31 cellular contexts compared by ENCODE assay signal in genomic region chr5:51416149-51416548, GRCh38. TPM values are rescaled to one million over a fixed set of nuclear protein-coding genes. Genes with fewer than 3 reads are reported as not detected.
DNase-seq lines count a peak whose midpoint lies in the region; ATAC-seq and TF ChIP-seq lines count a peak whose summit lies in the region.
"Had no signal": no experiment of that assay in that cellular context is flagged by ENCODE, and none has a peak within 500 bp of the region (broad histone marks: within the 10 kb centered on the region; RNA-seq: fewer than 3 reads in every experiment).

No MANE protein-coding gene starts in this region.

- no peak overlapping the region for H3K23ac ChIP-seq in trophoblast cell (ENCODE audit: low read length)

- peak overlapping the region; percentile 70 for H4K91ac ChIP-seq in trophoblast cell (ENCODE audit: low read depth, low read length)

- H4K20me1 ChIP-seq in PC-3 (ENCODE audit: low read length), result no peaks in the 10 kb centered on the region

- H3K9ac ChIP-seq in PC-3 (ENCODE audit: low read length) (no peak overlapping the region), trophoblast cell (ENCODE audit: low read length) (no peak overlapping the region)
- H3K9ac ChIP-seq: neural progenitor cell had no signal

- POLR2A ChIA-PET in MCF 10A (lab: Yijun Ruan, JAX) (interaction anchor here (1.8 kb wide), 1 partner anchor 33 kb away, joined by 6 read pairs; the partner anchor contains the start of gene ISL1), PC-3 (lab: Charles Lee; ENCODE audit: unreplicated experiment) (no interaction called here), T-cell (lab: Charles Lee) (no interaction called here)
- POLR2A ChIA-PET in naive thymus-derived CD4-positive, alpha-beta T cell (lab: Charles Lee), result no interaction called here

- H3K18ac ChIP-seq in trophoblast cell (ENCODE audit: low read length), result no peak overlapping the region

- ATAC-seq in PC-3 (peak; percentile 61), T-cell (replicated peaks in 1 of 4) (no peak), HG03175 (IDR thresholded peaks at IDR 0.05; ENCODE audit: unreplicated experiment) (no peak)
- no peak for ATAC-seq in naive thymus-derived CD4-positive, alpha-beta T cell
- ATAC-seq: activated naive CD4-positive, alpha-beta T cell treated with anti-CD3 and anti-CD28 coated beads, Interleukin-2, amount 50 U/mL, for 72 hours; activated T-helper 17 cell treated with anti-CD3 and anti-CD28 coated beads, Interleukin-2, amount 50 U/mL, for 72 hours; GM23338; sciatic nerve; WTC11 had no signal

- H3K79me2 ChIP-seq in PC-3 (ENCODE audit: low read length) (no peaks in the 10 kb centered on the region), trophoblast cell (ENCODE audit: control insufficient read depth, insufficient read depth, low read length, poor library complexity) (no peaks in the 10 kb centered on the region)

- H3K4me1 Mint-ChIP-seq in MCF 10A (ENCODE audit: insufficient read depth, unreplicated experiment), result no peaks in the 10 kb centered on the region
- no peaks in the 10 kb centered on the region for H3K4me1 Mint-ChIP-seq in T-cell
- no peaks in the 10 kb centered on the region for H3K4me1 Mint-ChIP-seq in naive thymus-derived CD4-positive, alpha-beta T cell
- H3K4me1 Mint-ChIP-seq: activated T-helper 17 cell treated with anti-CD3 and anti-CD28 coated beads, Interleukin-2, amount 50 U/mL, for 72 hours; GM23338; WTC11 had no signal

- H3K27ac Mint-ChIP-seq in MCF 10A (ENCODE audit: low read depth, unreplicated experiment) (no peak overlapping the region), T-cell (no peak overlapping the region)
- H3K27ac Mint-ChIP-seq in naive thymus-derived CD4-positive, alpha-beta T cell, result no peak overlapping the region
- H3K27ac Mint-ChIP-seq: activated naive CD4-positive, alpha-beta T cell treated with anti-CD3 and anti-CD28 coated beads, Interleukin-2, amount 50 U/mL, for 72 hours; activated T-helper 17 cell treated with anti-CD3 and anti-CD28 coated beads, Interleukin-2, amount 50 U/mL, for 72 hours; dendritic cell treated with granulocyte-macrophage colony-stimulating factor and Interleukin-4, amounts not matched to agents 40 ng/mL and 50 ng/mL, for 4 days; GM23338; neural progenitor cell; WTC11 had no signal

- no peak overlapping the region for H2BK120ac ChIP-seq in trophoblast cell (ENCODE audit: insufficient read depth, low read length, poor library complexity)

- H3K27me3 ChIP-seq in breast epithelium (no peaks in the 10 kb centered on the region), PC-3 (ENCODE audit: low read length) (no peaks in the 10 kb centered on the region), trophoblast cell (ENCODE audit: insufficient read depth, low read length) (no peaks in the 10 kb centered on the region)
- no peaks in the 10 kb centered on the region for H3K27me3 ChIP-seq in naive thymus-derived CD4-positive, alpha-beta T cell (ENCODE audit: control insufficient read depth in 2 of 2, insufficient read depth in 2 of 2, low read length in 2 of 2)
- H3K27me3 ChIP-seq: neural progenitor cell had no signal

- H3F3A ChIP-seq in PC-3 (ENCODE audit: low read length, unreplicated experiment), result no peaks in the 10 kb centered on the region

- TF ChIP-seq CTCF in MCF 10A (IDR thresholded peaks at IDR 0.05; ENCODE audit: unreplicated experiment) (peak; percentile 36), breast epithelium (IDR thresholded peaks at IDR 0.05) (no peak), PC-3 (conservative IDR thresholded peaks at IDR 0.05; ENCODE audit: low read depth, low read length) (peak; percentile 46)

- H2BK12ac ChIP-seq in trophoblast cell (ENCODE audit: low read length), result no peak overlapping the region

- H3K4ac ChIP-seq in trophoblast cell (ENCODE audit: low read depth, low read length), result no peak overlapping the region

- no peak overlapping the region for H3K4me2 ChIP-seq in PC-3 (ENCODE audit: low read length)
- no peak overlapping the region for H3K4me2 ChIP-seq in trophoblast cell (ENCODE audit: low read length)
- H3K4me2 ChIP-seq: GM23338, neural progenitor cell had no signal

- no peaks in the 10 kb centered on the region for H3K36me3 Mint-ChIP-seq in MCF 10A (ENCODE audit: insufficient read depth, unreplicated experiment)
- no peaks in the 10 kb centered on the region for H3K36me3 Mint-ChIP-seq in T-cell
- H3K36me3 Mint-ChIP-seq in naive thymus-derived CD4-positive, alpha-beta T cell, result peaks cover 0 to 4% (median 0%) of the 10 kb centered on the region in 5 donors
- H3K36me3 Mint-ChIP-seq: activated naive CD4-positive, alpha-beta T cell treated with anti-CD3 and anti-CD28 coated beads, Interleukin-2, amount 50 U/mL, for 72 hours; neural progenitor cell; WTC11 had no signal

- H2AK5ac ChIP-seq in trophoblast cell (ENCODE audit: low read length), result no peak overlapping the region

- no peaks in the 10 kb centered on the region for H3K9me2 ChIP-seq in PC-3 (replicated peaks; ENCODE audit: low read length)

- no peaks in the 10 kb centered on the region for H3K9me3 Mint-ChIP-seq in MCF 10A (ENCODE audit: unreplicated experiment)
- peaks cover 5 to 6% (median 6%) of the 10 kb centered on the region in 3 donors for H3K9me3 Mint-ChIP-seq in T-cell
- peaks cover 0 to 18% (median 5%) of the 10 kb centered on the region in 11 donors for H3K9me3 Mint-ChIP-seq in naive thymus-derived CD4-positive, alpha-beta T cell
- H3K9me3 Mint-ChIP-seq: dendritic cell treated with granulocyte-macrophage colony-stimulating factor and Interleukin-4, amounts not matched to agents 40 ng/mL and 50 ng/mL, for 4 days; GM23338; neural progenitor cell; WTC11 had no signal

- H3K9me3 ChIP-seq in breast epithelium (no peaks in the 10 kb centered on the region), PC-3 (ENCODE audit: low read length) (no peaks in the 10 kb centered on the region), trophoblast cell (ENCODE audit: insufficient read depth, low read depth, low read length) (no peaks in the 10 kb centered on the region)
- H3K9me3 ChIP-seq in naive thymus-derived CD4-positive, alpha-beta T cell (ENCODE audit: control insufficient read depth in 2 of 3, low read length in 3 of 3), result no peaks in the 10 kb centered on the region
- H3K9me3 ChIP-seq: thoracic aorta had no signal

- CTCF ChIA-PET in MCF 10A (lab: Yijun Ruan, JAX), result no interaction called here
- CTCF ChIA-PET in PC-3 (lab: Charles Lee), result no interaction called here
- CTCF ChIA-PET in T-cell (lab: Charles Lee), result no interaction called here
- CTCF ChIA-PET in naive thymus-derived CD4-positive, alpha-beta T cell (lab: Charles Lee), result no interaction called here

- no peak overlapping the region for H2BK5ac ChIP-seq in trophoblast cell (ENCODE audit: low read depth, low read length, poor library complexity)

- H3K14ac ChIP-seq in trophoblast cell (ENCODE audit: low read length), result no peak overlapping the region

- H2AFZ ChIP-seq in PC-3 (ENCODE audit: low read length) (no peak overlapping the region), trophoblast cell (ENCODE audit: insufficient read depth, low read length, poor library complexity) (no peak overlapping the region)
- H2AFZ ChIP-seq: neural progenitor cell had no signal

- DNase-seq in MCF 10A (ENCODE audit: unreplicated experiment) (peak; percentile 6), breast epithelium (ENCODE audit: low spot score in 2 of 2) (no peak), KBM-7 (peak; percentile 16), PC-3 (peak; percentile 26), trophoblast cell (no peak), T-cell (no peak)
- DNase-seq in naive thymus-derived CD4-positive, alpha-beta T cell, result no peak
- DNase-seq: activated CD4-positive, alpha-beta T cell treated with anti-CD3 and anti-CD28 coated beads, Interleukin-2, amount 50 U/mL, for 4 hours; aorta; GDM1; Karpas-422; kidney glomerular epithelial cell; mammary epithelial cell; NCI-H1092 treated with DMSO at 0.1 percent for 48 hours; NCI-H2029; NCI-H446 treated with DMSO at 0.1 percent for 48 hours; posterior cingulate gyrus; stimulated activated CD4-positive, alpha-beta T cell treated with anti-CD3 and anti-CD28 coated beads, Interleukin-4, amount 100 ng/mL, for 4 hours; stimulated activated naive CD4-positive, alpha-beta T cell; T1000 had no signal

- H3K4me3 Mint-ChIP-seq in MCF 10A (ENCODE audit: unreplicated experiment) (no peak overlapping the region), T-cell (no peak overlapping the region)
- H3K4me3 Mint-ChIP-seq in naive thymus-derived CD4-positive, alpha-beta T cell, result no peak overlapping the region
- H3K4me3 Mint-ChIP-seq: activated T-helper 17 cell treated with anti-CD3 and anti-CD28 coated beads, Interleukin-2, amount 50 U/mL, for 72 hours; dendritic cell treated with granulocyte-macrophage colony-stimulating factor and Interleukin-4, amounts not matched to agents 40 ng/mL and 50 ng/mL, for 4 days; GM23338; neural progenitor cell; WTC11 had no signal

- H3K4me3 ChIP-seq in breast epithelium (no peak overlapping the region), PC-3 (ENCODE audit: low read length) (no peak overlapping the region), trophoblast cell (ENCODE audit: low read depth, low read length) (no peak overlapping the region)
- H3K4me3 ChIP-seq in naive thymus-derived CD4-positive, alpha-beta T cell (ENCODE audit: low read length), result no peak overlapping the region
- H3K4me3 ChIP-seq: GM23338, neural progenitor cell, thoracic aorta had no signal

- H3K36me3 ChIP-seq in breast epithelium (no peaks in the 10 kb centered on the region), PC-3 (ENCODE audit: low read depth, low read length) (no peaks in the 10 kb centered on the region), trophoblast cell (ENCODE audit: control insufficient read depth in 1 of 2, insufficient read depth in 2 of 2, low read length in 2 of 2) (no peaks in the 10 kb centered on the region)
- H3K36me3 ChIP-seq in naive thymus-derived CD4-positive, alpha-beta T cell (ENCODE audit: control insufficient read depth in 2 of 3, insufficient read depth in 3 of 3, low read length in 3 of 3), result no peaks in the 10 kb centered on the region
- H3K36me3 ChIP-seq: neural progenitor cell, thoracic aorta had no signal

- H3K4me1 ChIP-seq in breast epithelium, result no peaks in the 10 kb centered on the region
- no peaks in the 10 kb centered on the region for H3K4me1 ChIP-seq in PC-3 (ENCODE audit: insufficient read depth, low read length)
- H3K4me1 ChIP-seq in trophoblast cell (ENCODE audit: control insufficient read depth in 1 of 2, insufficient read depth in 2 of 2, low read length in 2 of 2), result peaks cover 6 to 15% of the 10 kb centered on the region in 2 experiments
- H3K4me1 ChIP-seq in naive thymus-derived CD4-positive, alpha-beta T cell (ENCODE audit: control insufficient read depth in 2 of 2, insufficient read depth in 2 of 2, low read length in 2 of 2), result no peaks in the 10 kb centered on the region

- 100% methylated on average over 1 of the region's 3 CpGs for WGBS in trophoblast cell (ENCODE audit: extremely low coverage, insufficient coverage, insufficient read length)

- no peak overlapping the region for H4K12ac ChIP-seq in trophoblast cell (ENCODE audit: low read depth, low read length)

- intact Hi-C loops in MCF 10A (cut with micrococcal nuclease), result loop anchor here (1.0 kb wide), 2 partner anchors 36 to 453 kb away; no protein-coding TSS in a partner anchor
- intact Hi-C loops in breast epithelium (cut with DNase I; ENCODE audit: low total_unique reads), result no loop called here
- intact Hi-C loops in PC-3 (cut with micrococcal nuclease), result loop anchor here (1.0 to 5.0 kb wide), 2 partner anchors 36 to 459 kb away; no protein-coding TSS in a partner anchor
- intact Hi-C loops in naive thymus-derived CD4-positive, alpha-beta T cell (cut with micrococcal nuclease), result no loop called here

- no TSS peak for BruUV-seq in MCF 10A (replicated peaks; lab: Mats Ljungman, UMichigan)
- BruUV-seq in PC-3 (replicated peaks; lab: Mats Ljungman, UMichigan), result no TSS peak

- H3K27me3 Mint-ChIP-seq in MCF 10A (ENCODE audit: insufficient read depth, unreplicated experiment) (peaks cover 25% of the 10 kb centered on the region), T-cell (no peaks in the 10 kb centered on the region)
- H3K27me3 Mint-ChIP-seq in naive thymus-derived CD4-positive, alpha-beta T cell, result peaks cover 0 to 5% (median 0%) of the 10 kb centered on the region in 5 donors
- H3K27me3 Mint-ChIP-seq: activated T-helper 17 cell treated with anti-CD3 and anti-CD28 coated beads, Interleukin-2, amount 50 U/mL, for 72 hours; dendritic cell treated with granulocyte-macrophage colony-stimulating factor and Interleukin-4, amounts not matched to agents 40 ng/mL and 50 ng/mL, for 4 days had no signal

- in situ Hi-C loops in KBM-7 (cut with MboI; ENCODE audit: low pct_unique_long_range_greater_than_20kb, low sequenced_read_pairs), result no loop called here

- peaks cover 5% of the 10 kb centered on the region for H3K79me1 ChIP-seq in trophoblast cell (ENCODE audit: low read length)

- TF ChIP-seq POLR2A in breast epithelium (IDR thresholded peaks at IDR 0.05), result no peak

- no peak overlapping the region for H4K8ac ChIP-seq in trophoblast cell (ENCODE audit: low read depth, low read length)

- no peak overlapping the region for H3K27ac ChIP-seq in breast epithelium
- H3K27ac ChIP-seq in PC-3 (ENCODE audit: low read length), result no peak overlapping the region
- no peak overlapping the region for H3K27ac ChIP-seq in trophoblast cell (ENCODE audit: low read depth, low read length)
- H3K27ac ChIP-seq in naive thymus-derived CD4-positive, alpha-beta T cell (ENCODE audit: low read depth, low read length), result no peak overlapping the region
- H3K27ac ChIP-seq: neural progenitor cell, thoracic aorta had no signal

RNA-seq across cellular contexts. Expression of gene ISL1, which starts 32.9 kb away (rescaled TPM):
- total RNA-seq in MCF 10A (2022) (1.2 TPM in 2 replicates), breast epithelium (1 to 10 TPM in 1 of 3 donors, not detected in 2; 1.6 TPM), PC-3 (2014; rRNA removed) (1.4 and 1.5 TPM in 2 replicates), T-cell (not detected)
- polyA plus RNA-seq in trophoblast cell (2013), result 65.1 and 65.4 TPM in 2 replicates
- total RNA-seq in naive thymus-derived CD4-positive, alpha-beta T cell, result not detected
- polyA plus RNA-seq in naive thymus-derived CD4-positive, alpha-beta T cell, result not detected
- total RNA-seq: activated naive CD4-positive, alpha-beta T cell treated with anti-CD3 and anti-CD28 coated beads, Interleukin-2, amount 50 U/mL, for 72 hours; activated T-helper 17 cell treated with anti-CD3 and anti-CD28 coated beads, Interleukin-2, amount 50 U/mL, for 72 hours; cardiac septum; thoracic aorta; WTC11 had no signal
- polyA plus RNA-seq: AG04450, aorta, mammary epithelial cell had no signal

Comparison
In these comparisons a context has a peak if more than half of its experiments do, and no peak if none do; other contexts are left out.
1. DNase-seq: peak in MCF 10A (single experiment), KBM-7 (single experiment) and PC-3 (single experiment); none in breast epithelium (0 of 2), trophoblast cell (0 of 2), T-cell (0 of 34) and naive thymus-derived CD4-positive, alpha-beta T cell (0 of 9).
2. CTCF ChIP-seq: peak in MCF 10A (single experiment) and PC-3 (single experiment); none in breast epithelium (0 of 3).
3. intact Hi-C loops: an anchor here in MCF 10A (1.0 kb wide) and PC-3 (1.0 to 5.0 kb wide); none called in breast epithelium and naive thymus-derived CD4-positive, alpha-beta T cell.